Comparison of ENCODE assay signal across 8 cellular contexts in the genomic region with DNA sequence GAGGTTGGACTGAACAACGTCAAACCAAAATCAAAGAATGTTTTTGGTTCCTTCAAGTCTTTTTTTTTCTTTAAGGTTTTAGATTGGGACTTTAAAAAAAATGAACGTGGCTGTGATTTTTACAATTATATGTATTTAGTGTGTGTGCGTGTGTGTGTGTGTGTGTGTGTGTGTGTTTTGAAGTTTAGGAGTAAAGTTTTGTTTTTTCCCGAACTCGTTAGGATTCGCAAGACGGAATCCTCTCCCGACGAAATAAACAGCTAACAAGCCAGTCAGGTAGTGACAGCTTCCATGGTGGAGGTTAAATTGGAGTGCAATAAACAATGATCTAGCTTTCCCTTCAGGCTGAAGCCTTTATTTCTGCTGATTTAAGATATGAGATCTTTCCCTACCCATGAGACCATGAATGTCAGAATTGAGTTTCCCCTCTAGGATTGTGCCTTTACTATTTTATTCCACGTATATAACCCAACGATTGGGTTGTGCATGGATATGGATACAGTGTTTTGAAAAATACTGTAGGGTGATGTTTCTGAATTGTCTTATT.
DNase-seq lines count a peak whose midpoint lies in the region; ATAC-seq and TF ChIP-seq lines count a peak whose summit lies in the region.

No MANE protein-coding gene starts in this region.

- H3K4me3 ChIP-seq in skeletal muscle cell (ENCODE audit: low read depth, low read length) = peak overlapping the region; percentile 67

- peak overlapping the region; percentile 94 for H3K27ac ChIP-seq in VCaP

- DNase-seq in activated T-cell treated with anti-CD3 and anti-CD28 coated beads, Interleukin-2, amount 50 U/mL, for 24 hours = no peak
- no peak for DNase-seq in activated T-cell treated with anti-CD3 and anti-CD28 coated beads, Interleukin-2, amount 50 U/mL, for 48 hours
- DNase-seq in globus pallidus (ENCODE audit: low spot score) = peak; percentile 58
- no peak for DNase-seq in skeletal muscle cell (ENCODE audit: low read depth)
- no peak for DNase-seq in stimulated activated CD4-positive, alpha-beta T cell treated with anti-CD3 and anti-CD28 coated beads, Interleukin-15, amount 100 ng/mL, for 24 hours
- no peak for DNase-seq in amniotic stem cell (lab: John Stamatoyannopoulos, UW)

- peaks cover 43% of the 10 kb centered on the region for H3K4me1 Mint-ChIP-seq in activated T-cell treated with anti-CD3 and anti-CD28 coated beads, Interleukin-2, amount 50 U/mL, for 24 hours (ENCODE audit: low read depth)

- H3K4me3 Mint-ChIP-seq in activated T-cell treated with anti-CD3 and anti-CD28 coated beads, Interleukin-2, amount 50 U/mL, for 24 hours = peak overlapping the region; percentile 93

- no peak for ATAC-seq in HG02798 (IDR thresholded peaks at IDR 0.05; ENCODE audit: poor library complexity, unreplicated experiment)

- TF ChIP-seq CTCF in VCaP (conservative IDR thresholded peaks at IDR 0.05) = no peak

- H3K36me3 Mint-ChIP-seq in activated T-cell treated with anti-CD3 and anti-CD28 coated beads, Interleukin-2, amount 50 U/mL, for 24 hours (ENCODE audit: low read depth) = peaks cover 19% of the 10 kb centered on the region

- H3K9me3 Mint-ChIP-seq in activated T-cell treated with anti-CD3 and anti-CD28 coated beads, Interleukin-2, amount 50 U/mL, for 24 hours = no peaks in the 10 kb centered on the region

- no peaks in the 10 kb centered on the region for H3K27me3 Mint-ChIP-seq in activated T-cell treated with anti-CD3 and anti-CD28 coated beads, Interleukin-2, amount 50 U/mL, for 24 hours

- peak overlapping the region; percentile 90 for H3K27ac Mint-ChIP-seq in activated T-cell treated with anti-CD3 and anti-CD28 coated beads, Interleukin-2, amount 50 U/mL, for 24 hours
